ENCODE assay signal across 1 cellular context in genomic region chr5:176656467-176656990, GRCh38.
TF ChIP-seq lines count a peak whose summit lies in the region.

No MANE protein-coding gene starts in this region.

TF ChIP-seq in GM23338, 12 proteins besides CTCF, POLR2A, EP300 and RAD21 (continued from another document):
- TF ChIP-seq ETS1 (IDR thresholded peaks at IDR 0.05) (no peak), EZH2 (IDR thresholded peaks at IDR 0.05; ENCODE audit: low read depth, unreplicated experiment) (no peak), EZH2phosphoT487 (IDR thresholded peaks at IDR 0.05; ENCODE audit: unreplicated experiment) (no peak), REST (IDR thresholded peaks at IDR 0.05; ENCODE audit: unreplicated experiment) (no peak), POLR2AphosphoS5 (IDR thresholded peaks at IDR 0.05; ENCODE audit: low read depth) (no peak), ZNF114 (CRISPR knock-in tag; IDR thresholded peaks at IDR 0.05) (no peak), ZNF331 (CRISPR knock-in tag; IDR thresholded peaks at IDR 0.05; ENCODE audit: low read depth) (no peak), CREB1 (CRISPR knock-in tag; IDR thresholded peaks at IDR 0.05; ENCODE audit: low read depth) (no peak), STAT1 (IDR thresholded peaks at IDR 0.05; ENCODE audit: unreplicated experiment) (no peak), ZNF462 (CRISPR knock-in tag; IDR thresholded peaks at IDR 0.05) (no peak)
